In genomic region chr6:25050356-25050755, GRCh38 we compare ENCODE assay signal across 9 cellular contexts.
A peak's percentile ranks its signal among the peaks of the same experiment; 100 is the strongest.
DNase-seq lines count a peak whose midpoint lies in the region; ATAC-seq and TF ChIP-seq lines count a peak whose summit lies in the region.
"Had no signal": no experiment of that assay in that cellular context is flagged by ENCODE, and none has a peak within 500 bp of the region (broad histone marks: within the 10 kb centered on the region; RNA-seq: fewer than 3 reads in every experiment).

No MANE protein-coding gene starts in this region.

- H3K4me3 ChIP-seq in mesendoderm (ENCODE audit: low read length) (no peak overlapping the region), body of pancreas (no peak overlapping the region)

- H2BK5ac ChIP-seq in mesendoderm (ENCODE audit: low read length), result no peak overlapping the region

- H3K27me3 ChIP-seq in mesendoderm (ENCODE audit: insufficient read depth, low read length, poor library complexity), result no peaks in the 10 kb centered on the region
- no peaks in the 10 kb centered on the region for H3K27me3 ChIP-seq in body of pancreas

- H3K79me2 ChIP-seq in mesendoderm (ENCODE audit: control insufficient read depth, insufficient read depth, low read length), result no peaks in the 10 kb centered on the region

- no peak overlapping the region for H3K9ac ChIP-seq in mesendoderm (ENCODE audit: low read length)

- H3K4ac ChIP-seq in mesendoderm (ENCODE audit: low read depth, low read length), result no peak overlapping the region

- no peak overlapping the region for H3K18ac ChIP-seq in mesendoderm (ENCODE audit: low read length)

- TF ChIP-seq CTCF in body of pancreas (IDR thresholded peaks at IDR 0.05), result no peak

- peaks cover 50% of the 10 kb centered on the region for H3K4me1 Mint-ChIP-seq in activated T-helper 2 cell treated with anti-CD3 and anti-CD28 coated beads, Interferon-gamma antibody, Interleukin-2, Interleukin-4, amounts not matched to agents 10 μg/mL and 5 μg/mL and 100 μg/mL, durations not matched to agents 14 hours and 24 hours and 36 hours (ENCODE audit: low read depth)
- peaks cover 58% of the 10 kb centered on the region for H3K4me1 Mint-ChIP-seq in memory B cell

- H3K23ac ChIP-seq in mesendoderm (ENCODE audit: low read length), result no peak overlapping the region

- no peaks in the 10 kb centered on the region for H3K9me3 ChIP-seq in body of pancreas

- peak overlapping the region; percentile 93 for H3K27ac Mint-ChIP-seq in activated T-helper 2 cell treated with anti-CD3 and anti-CD28 coated beads, Interferon-gamma antibody, Interleukin-2, Interleukin-4, amounts not matched to agents 10 μg/mL and 5 μg/mL and 100 μg/mL, durations not matched to agents 14 hours and 24 hours and 36 hours
- peak overlapping the region; percentile 86 for H3K27ac Mint-ChIP-seq in memory B cell

- no peaks in the 10 kb centered on the region for H3K36me3 ChIP-seq in mesendoderm (ENCODE audit: control insufficient read depth, insufficient read depth, low read length)
- H3K36me3 ChIP-seq in body of pancreas (replicated peaks in 1 of 2; ENCODE audit: insufficient read depth in 1 of 2, low read depth in 2 of 2), result no peaks in the 10 kb centered on the region

- WGBS in mesendoderm (ENCODE audit: extremely low coverage, insufficient coverage, low lambda C conversion rate), result no CpG with 5 or more reads among the region's 6 CpGs
- 36 to 62% methylated on average over 6 of the region's 6 CpGs for WGBS in body of pancreas, 2 donors

- H3K4me1 ChIP-seq in mesendoderm (ENCODE audit: control insufficient read depth, low read depth, low read length) (no peaks in the 10 kb centered on the region), body of pancreas (peaks cover 12% of the 10 kb centered on the region)

- no peak overlapping the region for H4K5ac ChIP-seq in mesendoderm (ENCODE audit: low read length)

- ATAC-seq in memory B cell (ENCODE audit: low read depth), result peak; percentile 49
- ATAC-seq in body of pancreas, result no peak
- ATAC-seq: HCT116 had no signal

- H2BK120ac ChIP-seq in mesendoderm (ENCODE audit: low read depth, low read length), result no peak overlapping the region

- H3K4me3 Mint-ChIP-seq in activated T-helper 2 cell treated with anti-CD3 and anti-CD28 coated beads, Interferon-gamma antibody, Interleukin-2, Interleukin-4, amounts not matched to agents 10 μg/mL and 5 μg/mL and 100 μg/mL, durations not matched to agents 14 hours and 24 hours and 36 hours (ENCODE audit: low read depth), result peak overlapping the region; percentile 50
- peak overlapping the region; percentile 73 for H3K4me3 Mint-ChIP-seq in memory B cell

- H3K27ac ChIP-seq in mesendoderm (ENCODE audit: low read depth, low read length) (no peak overlapping the region), body of pancreas (no peak overlapping the region)

- intact Hi-C loops in activated T-helper 2 cell treated with anti-CD3 and anti-CD28 coated beads, Interferon-gamma antibody, Interleukin-2, Interleukin-4, amounts not matched to agents 10 μg/mL and 5 μg/mL and 100 μg/mL, durations not matched to agents 14 hours and 24 hours and 36 hours (cut with micrococcal nuclease), result loop anchor here (1.0 kb wide), 2 partner anchors 9 to 24 kb away; no protein-coding TSS in a partner anchor
- intact Hi-C loops in body of pancreas (cut with DNase I), result no loop called here

- no peaks in the 10 kb centered on the region for H3K36me3 Mint-ChIP-seq in activated T-helper 2 cell treated with anti-CD3 and anti-CD28 coated beads, Interferon-gamma antibody, Interleukin-2, Interleukin-4, amounts not matched to agents 10 μg/mL and 5 μg/mL and 100 μg/mL, durations not matched to agents 14 hours and 24 hours and 36 hours (ENCODE audit: low read depth)
- H3K36me3 Mint-ChIP-seq in memory B cell, result no peaks in the 10 kb centered on the region

- no peak overlapping the region for H3K4me2 ChIP-seq in mesendoderm (ENCODE audit: low read length)

- no peak overlapping the region for H2AK5ac ChIP-seq in mesendoderm (ENCODE audit: low read length)

- DNase-seq in DMS 273 treated with DMSO at 0.1 percent for 48 hours (lab: John Stamatoyannopoulos, UW) (peak; percentile 64), NCI-H2227 treated with DMSO at 0.1 percent for 48 hours (lab: John Stamatoyannopoulos, UW) (peak; percentile 30), memory B cell (ENCODE audit: low spot score in 2 of 2) (no peak), mesendoderm (no peak), body of pancreas (no peak), NCI-H1105 treated with DMSO at 0.1 percent for 48 hours (lab: John Stamatoyannopoulos, UW) (no peak), NCI-H2029 (lab: John Stamatoyannopoulos, UW) (no peak)
- DNase-seq in activated T-helper 2 cell treated with anti-CD3 and anti-CD28 coated beads, Interferon-gamma antibody, Interleukin-2, Interleukin-4, amounts not matched to agents 10 μg/mL and 5 μg/mL and 100 μg/mL, durations not matched to agents 14 hours and 24 hours and 36 hours (ENCODE audit: low spot score), result peak; percentile 38

- no peak for TF ChIP-seq POLR2A in body of pancreas (IDR thresholded peaks at IDR 0.05)

- no peak overlapping the region for H4K8ac ChIP-seq in mesendoderm (ENCODE audit: low read depth, low read length)

- no peak overlapping the region for H3K56ac ChIP-seq in mesendoderm (ENCODE audit: low read length)

- no peak overlapping the region for H2BK15ac ChIP-seq in mesendoderm (replicated peaks; ENCODE audit: low read depth)

- H3K79me1 ChIP-seq in mesendoderm (ENCODE audit: low read length), result no peaks in the 10 kb centered on the region

- no peaks in the 10 kb centered on the region for H3K27me3 Mint-ChIP-seq in activated T-helper 2 cell treated with anti-CD3 and anti-CD28 coated beads, Interferon-gamma antibody, Interleukin-2, Interleukin-4, amounts not matched to agents 10 μg/mL and 5 μg/mL and 100 μg/mL, durations not matched to agents 14 hours and 24 hours and 36 hours (ENCODE audit: low read depth)
- no peaks in the 10 kb centered on the region for H3K27me3 Mint-ChIP-seq in memory B cell

- H3K9me3 Mint-ChIP-seq in activated T-helper 2 cell treated with anti-CD3 and anti-CD28 coated beads, Interferon-gamma antibody, Interleukin-2, Interleukin-4, amounts not matched to agents 10 μg/mL and 5 μg/mL and 100 μg/mL, durations not matched to agents 14 hours and 24 hours and 36 hours, result peaks cover 6% of the 10 kb centered on the region
- no peaks in the 10 kb centered on the region for H3K9me3 Mint-ChIP-seq in memory B cell

Comparison
In these comparisons a context has a peak if more than half of its experiments do, and no peak if none do; other contexts are left out.
1. DNase-seq: peak in DMS 273 treated with DMSO at 0.1 percent for 48 hours (single experiment), NCI-H2227 treated with DMSO at 0.1 percent for 48 hours (single experiment) and activated T-helper 2 cell treated with anti-CD3 and anti-CD28 coated beads, Interferon-gamma antibody, Interleukin-2, Interleukin-4, amounts not matched to agents 10 μg/mL and 5 μg/mL and 100 μg/mL, durations not matched to agents 14 hours and 24 hours and 36 hours (single experiment); none in memory B cell (0 of 2), mesendoderm (single experiment), body of pancreas (0 of 4), NCI-H1105 treated with DMSO at 0.1 percent for 48 hours (single experiment) and NCI-H2029 (single experiment).